9 cellular contexts compared by ENCODE assay signal in the genomic region with DNA sequence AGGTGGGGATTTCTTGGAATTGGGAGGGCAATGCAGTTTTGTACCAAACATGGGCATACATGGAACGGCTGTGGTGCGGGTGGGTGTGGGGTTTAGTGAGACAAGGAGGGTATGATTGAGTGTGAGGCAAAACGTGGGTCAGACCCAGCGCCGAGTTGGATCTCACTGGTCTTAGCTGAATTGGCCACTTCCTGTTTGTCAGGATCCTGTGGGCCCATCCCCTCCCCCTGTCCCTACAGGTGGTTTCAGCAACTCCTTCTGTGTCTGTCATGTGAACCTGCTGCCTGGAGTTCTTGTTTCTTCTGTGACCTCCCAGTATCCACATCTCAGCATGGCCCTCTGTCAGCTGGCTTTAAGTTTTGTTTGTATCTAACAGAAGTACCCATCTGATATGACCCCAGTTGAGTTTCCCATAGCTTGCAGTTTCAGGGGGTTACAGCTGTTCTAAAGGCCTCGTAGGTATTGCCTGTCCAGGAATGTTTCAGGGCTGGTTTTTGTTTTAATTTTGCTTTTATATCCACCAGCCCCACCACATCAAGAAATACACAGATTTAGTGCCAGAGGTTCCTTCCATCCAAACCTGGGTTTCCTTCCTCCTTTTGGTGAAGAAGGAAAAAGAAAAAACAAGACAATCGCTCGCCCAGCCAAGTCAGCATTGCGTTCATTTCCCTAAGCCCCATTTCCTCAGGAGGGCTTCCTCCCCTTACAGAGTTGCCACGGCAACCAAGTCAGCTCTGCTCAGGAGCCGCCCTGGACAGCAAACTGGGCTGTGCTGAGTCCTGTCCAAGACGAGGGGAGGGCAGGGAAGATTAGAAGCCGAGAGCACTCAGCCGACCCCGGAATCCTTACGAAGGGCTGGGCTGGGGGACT. TPM values are rescaled to one million over a fixed set of nuclear protein-coding genes. Genes with fewer than 3 reads are reported as not detected.
DNase-seq lines count a peak whose midpoint lies in the region; ATAC-seq lines count a peak whose summit lies in the region.
"Had no signal": no experiment of that assay in that cellular context is flagged by ENCODE, and none has a peak within 500 bp of the region (broad histone marks: within the 10 kb centered on the region; RNA-seq: fewer than 3 reads in every experiment).

No MANE protein-coding gene starts in this region.

- H3K4me1 Mint-ChIP-seq in activated T-cell treated with anti-CD3 and anti-CD28 coated beads, Interleukin-2, amount 50 U/mL, for 72 hours (ENCODE audit: low read depth), result peaks cover 51% of the 10 kb centered on the region
- peaks cover 56% of the 10 kb centered on the region for H3K4me1 Mint-ChIP-seq in stimulated activated naive CD8-positive, alpha-beta T cell treated with anti-CD3 and anti-CD28 coated beads, Interleukin-15, amount 100 ng/mL, for 72 hours

- no peaks in the 10 kb centered on the region for H3K27me3 Mint-ChIP-seq in activated T-cell treated with anti-CD3 and anti-CD28 coated beads, Interleukin-2, amount 50 U/mL, for 72 hours (ENCODE audit: low read depth)
- H3K27me3 Mint-ChIP-seq in stimulated activated naive CD8-positive, alpha-beta T cell treated with anti-CD3 and anti-CD28 coated beads, Interleukin-15, amount 100 ng/mL, for 72 hours, result no peaks in the 10 kb centered on the region

- peak overlapping the region; percentile 78 for H3K27ac Mint-ChIP-seq in activated T-cell treated with anti-CD3 and anti-CD28 coated beads, Interleukin-2, amount 50 U/mL, for 72 hours
- H3K27ac Mint-ChIP-seq in stimulated activated naive CD8-positive, alpha-beta T cell treated with anti-CD3 and anti-CD28 coated beads, Interleukin-15, amount 100 ng/mL, for 72 hours, result peak overlapping the region; percentile 91 to 95

- DNase-seq in activated CD4-positive, alpha-beta T cell treated with anti-CD3 and anti-CD28 coated beads for 48 hours, result peak; percentile 53
- DNase-seq in activated CD4-positive, alpha-beta T cell treated with anti-CD3 and anti-CD28 coated beads, Interleukin-2, amount 50 U/mL, for 4 hours, result no peak
- DNase-seq in activated T-cell treated with anti-CD3 and anti-CD28 coated beads, Interleukin-2, amount 50 U/mL, for 72 hours, result peak; percentile 61 to 62
- DNase-seq in iPS-NIHi7 (ENCODE audit: extremely low spot score), result peak; percentile 67
- DNase-seq in stimulated activated naive CD8-positive, alpha-beta T cell treated with anti-CD3 and anti-CD28 coated beads, Interleukin-15, amount 100 ng/mL, for 72 hours, result peak; percentile 31 to 73

- H3K36me3 Mint-ChIP-seq in activated T-cell treated with anti-CD3 and anti-CD28 coated beads, Interleukin-2, amount 50 U/mL, for 72 hours (ENCODE audit: insufficient read depth in 2 of 2), result peaks cover 9 to 12% of the 10 kb centered on the region in 2 donors

- peak overlapping the region; percentile 72 to 79 for H3K4me3 Mint-ChIP-seq in activated T-cell treated with anti-CD3 and anti-CD28 coated beads, Interleukin-2, amount 50 U/mL, for 72 hours
- H3K4me3 Mint-ChIP-seq in stimulated activated naive CD8-positive, alpha-beta T cell treated with anti-CD3 and anti-CD28 coated beads, Interleukin-15, amount 100 ng/mL, for 72 hours, result peak overlapping the region; percentile 45 to 66

- ATAC-seq in activated T-cell treated with anti-CD3 and anti-CD28 coated beads, Interleukin-2, amount 50 U/mL, for 72 hours (replicated peaks in 1 of 2), result peak; percentile 70 to 82
- ATAC-seq in stimulated activated naive CD8-positive, alpha-beta T cell treated with anti-CD3 and anti-CD28 coated beads, Interleukin-15, amount 100 ng/mL, for 72 hours, result peak; percentile 95
- no peak for ATAC-seq in GM21360 (IDR thresholded peaks at IDR 0.05; ENCODE audit: unreplicated experiment)
- no peak for ATAC-seq in GM18870 (IDR thresholded peaks at IDR 0.05; ENCODE audit: unreplicated experiment)
- ATAC-seq in HG02763 (IDR thresholded peaks at IDR 0.05; ENCODE audit: unreplicated experiment), result no peak

- no peaks in the 10 kb centered on the region for H3K9me3 Mint-ChIP-seq in activated T-cell treated with anti-CD3 and anti-CD28 coated beads, Interleukin-2, amount 50 U/mL, for 72 hours
- H3K9me3 Mint-ChIP-seq in stimulated activated naive CD8-positive, alpha-beta T cell treated with anti-CD3 and anti-CD28 coated beads, Interleukin-15, amount 100 ng/mL, for 72 hours, result no peaks in the 10 kb centered on the region

RNA-seq across cellular contexts. Expression of a gene that starts 6.1 kb away (rescaled TPM):
- 10 to 100 TPM; 32.7 to 44.5 TPM for total RNA-seq in activated T-cell treated with anti-CD3 and anti-CD28 coated beads, Interleukin-2, amount 50 U/mL, for 72 hours

RNA-seq across cellular contexts. Expression of a gene that starts 19.7 kb away (rescaled TPM):
- 10 to 100 TPM; 64.5 to 69.5 TPM for total RNA-seq in activated T-cell treated with anti-CD3 and anti-CD28 coated beads, Interleukin-2, amount 50 U/mL, for 72 hours

RNA-seq across cellular contexts. Expression of a gene that starts 57.4 kb away (rescaled TPM):
- 1 to 10 TPM in 1 of 2 donors, under 1 TPM in 1; 0.99 to 2.7 TPM for total RNA-seq in activated T-cell treated with anti-CD3 and anti-CD28 coated beads, Interleukin-2, amount 50 U/mL, for 72 hours
- total RNA-seq: SK-MEL-5 had no signal

Comparison
In these comparisons a context has a peak if more than half of its experiments do, and no peak if none do; other contexts are left out.
1. DNase-seq: peak in activated CD4-positive, alpha-beta T cell treated with anti-CD3 and anti-CD28 coated beads for 48 hours (single experiment), activated T-cell treated with anti-CD3 and anti-CD28 coated beads, Interleukin-2, amount 50 U/mL, for 72 hours (2 of 2), iPS-NIHi7 (single experiment) and stimulated activated naive CD8-positive, alpha-beta T cell treated with anti-CD3 and anti-CD28 coated beads, Interleukin-15, amount 100 ng/mL, for 72 hours (2 of 2); none in activated CD4-positive, alpha-beta T cell treated with anti-CD3 and anti-CD28 coated beads, Interleukin-2, amount 50 U/mL, for 4 hours (0 of 2).
2. ATAC-seq: peak in activated T-cell treated with anti-CD3 and anti-CD28 coated beads, Interleukin-2, amount 50 U/mL, for 72 hours (2 of 2) and stimulated activated naive CD8-positive, alpha-beta T cell treated with anti-CD3 and anti-CD28 coated beads, Interleukin-15, amount 100 ng/mL, for 72 hours (single experiment); none in GM21360 (single experiment), GM18870 (single experiment) and HG02763 (single experiment).